22 cellular contexts compared by ENCODE assay signal in the genomic region with DNA sequence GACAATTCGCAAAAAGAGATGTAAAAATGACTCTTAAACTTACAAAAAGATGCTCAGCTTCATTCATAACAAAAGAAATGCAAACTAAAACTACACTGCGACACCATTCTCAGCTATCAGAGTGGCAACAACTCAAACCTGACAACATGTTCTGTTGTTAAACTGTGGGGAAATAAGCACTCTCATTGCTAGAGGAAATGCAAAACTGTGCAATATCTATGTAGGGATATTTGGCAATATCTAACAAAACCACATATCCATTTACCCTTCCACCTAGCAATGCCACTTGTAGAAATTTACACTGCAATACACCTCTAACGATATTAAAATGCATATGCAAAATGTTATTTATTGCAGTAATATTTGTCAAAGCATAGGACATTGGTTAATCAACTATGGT.
"Had no signal": no experiment of that assay in that cellular context is flagged by ENCODE, and none has a peak within 500 bp of the region (broad histone marks: within the 10 kb centered on the region; RNA-seq: fewer than 3 reads in every experiment).

No MANE protein-coding gene starts in this region.

- H3K27ac ChIP-seq: adrenal gland, gastrocnemius medialis, sigmoid colon, upper lobe of right lung had no signal

- DNase-seq: activated B cell treated with CpG ODN at 0.5 μM for 24 hours; activated CD4-positive, alpha-beta memory T cell treated with anti-CD3 and anti-CD28 coated beads for 36 hours; activated CD4-positive, alpha-beta T cell treated with anti-CD3 and anti-CD28 coated beads for 4 hours; activated gamma-delta T cell treated with Interleukin-2 at 50 U/mL for 16 hours; activated T-cell treated with anti-CD3 and anti-CD28 coated beads for 4 hours; adrenal gland; effector CD8-positive, alpha-beta T cell; gastrocnemius medialis; head of caudate nucleus; mammary epithelial cell; midbrain; nucleus accumbens; posterior cingulate gyrus; sigmoid colon; stimulated activated naive B cell treated with anti-CD40 and anti-IgM and Interleukin-4, amounts not matched to agents 10 μg/mL and 1 μg/mL and 100 μg/mL, for 72 hours; upper lobe of right lung had no signal

- H3K4me3 Mint-ChIP-seq: activated B cell treated with CpG ODN at 0.5 μM for 24 hours; activated CD4-positive, alpha-beta memory T cell treated with anti-CD3 and anti-CD28 coated beads for 36 hours; activated T-helper 1 cell treated with anti-CD3 and anti-CD28 coated beads, Interleukin-12 subunit alpha, Interleukin-12 subunit beta, Interleukin-2, Interleukin-4 antibody, amounts not matched to agents 30 ng/mL and 10 ng/mL and 1 ng/mL, durations not matched to agents 14 hours and 24 hours and 36 hours; nephron; stimulated activated naive B cell treated with anti-CD40 and anti-IgM and Interleukin-4, amounts not matched to agents 10 μg/mL and 1 μg/mL and 100 μg/mL, for 72 hours had no signal

- H3K4me3 ChIP-seq: adrenal gland, gastrocnemius medialis, sigmoid colon, upper lobe of right lung had no signal

- FAIRE-seq: keratinocyte had no signal

- H3K9me3 Mint-ChIP-seq: activated CD4-positive, alpha-beta memory T cell treated with anti-CD3 and anti-CD28 coated beads for 36 hours; activated naive CD4-positive, alpha-beta T cell treated with anti-CD3 and anti-CD28 coated beads, Interleukin-2, amount 50 U/mL, for 72 hours; activated T-helper 1 cell treated with anti-CD3 and anti-CD28 coated beads, Interleukin-12 subunit alpha, Interleukin-12 subunit beta, Interleukin-2, Interleukin-4 antibody, amounts not matched to agents 30 ng/mL and 10 ng/mL and 1 ng/mL, durations not matched to agents 14 hours and 24 hours and 36 hours; nephron; stimulated activated naive B cell treated with anti-CD40 and anti-IgM and Interleukin-4, amounts not matched to agents 10 μg/mL and 1 μg/mL and 100 μg/mL, for 72 hours had no signal

- H3K27me3 Mint-ChIP-seq: activated B cell treated with CpG ODN at 0.5 μM for 24 hours; activated CD4-positive, alpha-beta memory T cell treated with anti-CD3 and anti-CD28 coated beads for 36 hours had no signal

- H3K9me3 ChIP-seq: adrenal gland, gastrocnemius medialis, sigmoid colon, upper lobe of right lung had no signal

- H3K36me3 ChIP-seq: adrenal gland, gastrocnemius medialis, sigmoid colon, upper lobe of right lung had no signal

- H3K27me3 ChIP-seq: gastrocnemius medialis, sigmoid colon, upper lobe of right lung had no signal

- ATAC-seq: activated naive CD4-positive, alpha-beta T cell treated with anti-CD3 and anti-CD28 coated beads, Interleukin-2, amount 50 U/mL, for 72 hours; esophagus mucosa; gastrocnemius medialis; left lobe of liver; stimulated activated naive B cell treated with anti-CD40 and anti-IgM and Interleukin-4, amounts not matched to agents 10 μg/mL and 1 μg/mL and 100 μg/mL, for 72 hours; upper lobe of right lung had no signal

- H3K27ac Mint-ChIP-seq: activated B cell treated with CpG ODN at 0.5 μM for 24 hours; activated CD4-positive, alpha-beta memory T cell treated with anti-CD3 and anti-CD28 coated beads for 36 hours; activated naive CD4-positive, alpha-beta T cell treated with anti-CD3 and anti-CD28 coated beads, Interleukin-2, amount 50 U/mL, for 72 hours; activated T-helper 1 cell treated with anti-CD3 and anti-CD28 coated beads, Interleukin-12 subunit alpha, Interleukin-12 subunit beta, Interleukin-2, Interleukin-4 antibody, amounts not matched to agents 30 ng/mL and 10 ng/mL and 1 ng/mL, durations not matched to agents 14 hours and 24 hours and 36 hours; stimulated activated naive B cell treated with anti-CD40 and anti-IgM and Interleukin-4, amounts not matched to agents 10 μg/mL and 1 μg/mL and 100 μg/mL, for 72 hours had no signal

- H3K36me3 Mint-ChIP-seq: activated CD4-positive, alpha-beta memory T cell treated with anti-CD3 and anti-CD28 coated beads for 36 hours; activated naive CD4-positive, alpha-beta T cell treated with anti-CD3 and anti-CD28 coated beads, Interleukin-2, amount 50 U/mL, for 72 hours; stimulated activated naive B cell treated with anti-CD40 and anti-IgM and Interleukin-4, amounts not matched to agents 10 μg/mL and 1 μg/mL and 100 μg/mL, for 72 hours had no signal
